ENCODE assay signal across 11 cellular contexts in the genomic region with DNA sequence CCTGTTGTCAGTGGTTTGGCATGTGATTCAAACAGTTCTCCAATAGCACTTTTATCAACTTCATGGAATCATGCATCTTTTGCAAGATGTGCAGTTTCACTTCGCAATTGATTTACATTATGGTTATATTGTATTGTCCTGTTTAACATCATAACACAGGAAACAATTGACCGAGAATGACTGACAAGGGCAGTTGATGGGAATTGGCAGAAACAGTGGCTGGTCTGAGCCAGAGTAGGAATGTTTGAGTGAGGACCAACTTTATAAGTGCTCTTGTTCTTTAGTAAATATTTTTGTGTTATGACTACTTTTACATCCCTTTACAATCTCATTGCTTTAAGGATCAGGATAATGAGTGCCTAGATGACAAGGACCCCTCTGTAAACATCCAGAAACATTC. TPM values are rescaled to one million over a fixed set of nuclear protein-coding genes. Genes with fewer than 3 reads are reported as not detected.
A peak's percentile ranks its signal among the peaks of the same experiment; 100 is the strongest.
DNase-seq lines count a peak whose midpoint lies in the region; ATAC-seq and TF ChIP-seq lines count a peak whose summit lies in the region.
"Had no signal": no experiment of that assay in that cellular context is flagged by ENCODE, and none has a peak within 500 bp of the region (broad histone marks: within the 10 kb centered on the region; RNA-seq: fewer than 3 reads in every experiment).

No MANE protein-coding gene starts in this region.

- H3K9me3 ChIP-seq in iPS-15b (ENCODE audit: control insufficient read depth, insufficient read depth, low read length) (no peaks in the 10 kb centered on the region), stomach smooth muscle (ENCODE audit: control insufficient read depth in 2 of 2, low read length in 2 of 2) (no peaks in the 10 kb centered on the region)
- H3K9me3 ChIP-seq: uterus had no signal

- H3K27me3 ChIP-seq in iPS-15b (ENCODE audit: control insufficient read depth, insufficient read depth, low read length): no peaks in the 10 kb centered on the region
- H3K27me3 ChIP-seq in stomach smooth muscle (ENCODE audit: control insufficient read depth in 1 of 2, insufficient read depth in 2 of 2, low read length in 2 of 2): no peaks in the 10 kb centered on the region
- H3K27me3 ChIP-seq: uterus had no signal

- no peak overlapping the region for H3K27ac ChIP-seq in stomach smooth muscle (ENCODE audit: low read length)
- H3K27ac ChIP-seq: uterus had no signal

- no peak overlapping the region for H3K9ac ChIP-seq in iPS-15b (ENCODE audit: low read depth, low read length)
- H3K9ac ChIP-seq in stomach smooth muscle (ENCODE audit: low read length in 2 of 2): no peak overlapping the region

- H3K36me3 ChIP-seq in iPS-15b (ENCODE audit: control insufficient read depth, insufficient read depth, low read length) (no peaks in the 10 kb centered on the region), stomach smooth muscle (ENCODE audit: control insufficient read depth in 2 of 2, insufficient read depth in 2 of 2, low read length in 2 of 2) (no peaks in the 10 kb centered on the region)
- H3K36me3 ChIP-seq: uterus had no signal

- ATAC-seq in Right ventricle myocardium inferior: peak; percentile 27
- no peak for ATAC-seq in left cardiac atrium
- ATAC-seq in GM18505 (IDR thresholded peaks at IDR 0.05; ENCODE audit: unreplicated experiment): no peak
- ATAC-seq: left lobe of liver had no signal

- in situ Hi-C loops in astrocyte of the spinal cord (cut with HindIII; ENCODE audit: low sequenced_read_pairs): no loop called here

- peak overlapping the region; percentile 77 for H3K4me3 ChIP-seq in astrocyte of the spinal cord (ENCODE audit: low read depth, low read length)
- peak overlapping the region; percentile 93 for H3K4me3 ChIP-seq in iPS-15b (ENCODE audit: low read depth, low read length)
- H3K4me3 ChIP-seq in stomach smooth muscle (ENCODE audit: low read length in 2 of 2): peak overlapping the region; percentile 23 to 94

- DNase-seq in Right ventricle myocardium inferior (ENCODE audit: missing footprints): no peak
- no peak for DNase-seq in left cardiac atrium
- DNase-seq in astrocyte of the spinal cord (ENCODE audit: low read depth, low spot score): no peak
- DNase-seq in activated gamma-delta T cell treated with Interleukin-2 at 50 U/mL for 16 hours: no peak
- DNase-seq in OCI-M2 (lab: John Stamatoyannopoulos, UW; ENCODE audit: unreplicated experiment): no peak
- DNase-seq: activated CD8-positive, alpha-beta memory T cell treated with anti-CD3 and anti-CD28 coated beads for 24 hours; uterus had no signal

- TF ChIP-seq POLR2A in GM18505 (IDR thresholded peaks at IDR 0.05; ENCODE audit: borderline replicate concordance, extremely low read depth, insufficient read depth, insufficient read length): no peak

- no peak for TF ChIP-seq CTCF in astrocyte of the spinal cord (IDR thresholded peaks at IDR 0.05; ENCODE audit: low read depth, low read length)

- H3K4me1 ChIP-seq in iPS-15b (ENCODE audit: control insufficient read depth, insufficient read depth, low read length): peaks cover 23% of the 10 kb centered on the region
- peaks cover 17% of the 10 kb centered on the region for H3K4me1 ChIP-seq in stomach smooth muscle (ENCODE audit: control insufficient read depth, insufficient read depth, low read length)

- intact Hi-C loops in Right ventricle myocardium inferior (cut with DNase I): loop anchor here (5.0 kb wide), 2 partner anchors 60 to 140 kb away; a partner anchor contains a TSS
- intact Hi-C loops in left cardiac atrium (cut with DNase I): loop anchor here (10.0 kb wide), 2 partner anchors 67 to 137 kb away; a partner anchor contains a TSS

RNA-seq across cellular contexts. Expression of a gene that starts 2.2 kb away (rescaled TPM):
- total RNA-seq in Right ventricle myocardium inferior (162 TPM), left cardiac atrium (10 to 100 TPM; 68.3 to 81.6 TPM)
